24 cellular contexts compared by ENCODE assay signal in the genomic region with DNA sequence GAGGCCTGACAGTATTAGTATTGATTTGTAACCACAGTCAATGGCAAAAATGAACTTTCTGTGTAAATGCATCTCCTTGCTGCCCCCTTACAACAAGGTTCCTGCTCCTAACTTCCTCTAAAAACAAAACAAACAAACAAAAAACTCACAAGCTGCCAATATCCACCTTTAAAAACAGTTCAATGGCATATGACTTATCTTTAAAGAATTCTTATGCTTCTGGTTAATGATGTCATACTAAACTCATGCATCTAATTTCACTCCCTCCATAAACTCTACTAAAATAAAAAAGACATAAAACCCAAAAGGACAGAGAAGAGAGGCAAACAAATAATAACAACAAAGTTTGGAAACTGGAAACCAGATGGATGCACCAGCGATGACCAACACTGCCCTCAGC. TPM values are rescaled to one million over a fixed set of nuclear protein-coding genes. Genes with fewer than 3 reads are reported as not detected.
DNase-seq lines count a peak whose midpoint lies in the region; ATAC-seq, FAIRE-seq and TF ChIP-seq lines count a peak whose summit lies in the region.
"Had no signal": no experiment of that assay in that cellular context is flagged by ENCODE, and none has a peak within 500 bp of the region (broad histone marks: within the 10 kb centered on the region; RNA-seq: fewer than 3 reads in every experiment).

No MANE protein-coding gene starts in this region.

- ATAC-seq in GM12878 (no peak), HG03571 (IDR thresholded peaks at IDR 0.05; ENCODE audit: unreplicated experiment) (no peak)
- ATAC-seq: A549; CD8-positive, alpha-beta T cell; PC-3 had no signal

- POLR2A ChIA-PET in GM12878 (lab: Charles Lee), result no interaction called here

- H3K9ac ChIP-seq in GM12878 (ENCODE audit: control insufficient read depth, insufficient read depth, low read length), result no peak overlapping the region
- H3K9ac ChIP-seq: BLaER1 treated with 17β-estradiol and CSF1 and Interleukin-3, amounts not matched to agents 10 nM and 100 nM; SK-N-SH had no signal

- H3K4me2 ChIP-seq in GM12878 (ENCODE audit: control insufficient read depth, insufficient read depth), result no peak overlapping the region
- H3K4me2 ChIP-seq: A549; BLaER1 treated with 17β-estradiol and CSF1 and Interleukin-3, amounts not matched to agents 10 nM and 100 nM; SK-N-SH had no signal

- H2AFZ ChIP-seq in GM12878 (ENCODE audit: control insufficient read depth, low read depth, low read length), result no peak overlapping the region

- no peak for TF ChIP-seq RAD21 in GM12878 (IDR thresholded peaks at IDR 0.05; ENCODE audit: insufficient read depth, low read depth, low read length)

- RAD21 ChIA-PET in GM12878 (lab: Charles Lee; ENCODE audit: unreplicated experiment), result no interaction called here

- H3K36me3 ChIP-seq in GM12878 (ENCODE audit: control insufficient read depth in 2 of 2, insufficient read depth in 2 of 2, low read length in 1 of 2) (no peaks in the 10 kb centered on the region), stomach (no peaks in the 10 kb centered on the region)
- H3K36me3 ChIP-seq: BLaER1 treated with 17β-estradiol and CSF1 and Interleukin-3, amounts not matched to agents 10 nM and 100 nM; MG63 had no signal

- H3K9me3 ChIP-seq in GM12878 (replicated peaks; ENCODE audit: control insufficient read depth, insufficient read depth, low read length) (no peaks in the 10 kb centered on the region), stomach (peaks cover 0 to 14% (median 0%) of the 10 kb centered on the region in 4 donors)
- H3K9me3 ChIP-seq: A549, MG63, SK-N-SH had no signal

- 0% methylated on average over 1 of the region's 1 CpG for WGBS in GM12878 (ENCODE audit: insufficient coverage, insufficient replicate concordance, low lambda C conversion rate, missing lambda C conversion rate)
- 78 to 98% (median 96%) methylated on average over 1 of the region's 1 CpG for whole genome bisulfite sequencing in stomach, 5 donors

- TF ChIP-seq CTCF in GM12878 (IDR thresholded peaks at IDR 0.05 in 2 of 3, conservative IDR thresholded peaks at IDR 0.05 in 1 of 3; ENCODE audit: control insufficient read depth in 2 of 3, extremely low read depth in 1 of 3, insufficient read depth in 1 of 3, low read depth in 3 of 3, low read length in 3 of 3), result no peak
- no peak for TF ChIP-seq CTCF in fibroblast of villous mesenchyme (IDR thresholded peaks at IDR 0.05; ENCODE audit: insufficient read depth, low read depth, low read length)
- no peak for TF ChIP-seq CTCF in stomach (IDR thresholded peaks at IDR 0.05)

- H3K4me1 ChIP-seq in GM12878 (ENCODE audit: control insufficient read depth, insufficient read depth, low read length) (no peaks in the 10 kb centered on the region), stomach (no peaks in the 10 kb centered on the region)
- H3K4me1 ChIP-seq: BLaER1 treated with 17β-estradiol and CSF1 and Interleukin-3, amounts not matched to agents 10 nM and 100 nM had no signal

- no peaks in the 10 kb centered on the region for H3K79me2 ChIP-seq in GM12878 (ENCODE audit: control insufficient read depth, insufficient read depth, low read length)

- in situ Hi-C loops in GM12878 (cut with MboI), result no loop called here

- DNase-seq in EL (peak; percentile 7), GM12878 (ENCODE audit: low read depth, low spot score) (no peak), fibroblast of villous mesenchyme (ENCODE audit: low read depth) (peak; percentile 10), HTR-8/SVneo (ENCODE audit: insufficient read length, low spot score) (no peak), stomach (no peak)
- DNase-seq: CD8-positive, alpha-beta T cell; DMS53; IMR-90; Karpas-422; MG63; NCI-H1048; NCI-H1436; NCI-H2029; NCI-H345; NCI-H526; PC-3; RPMI8226; SHP77 treated with DMSO at 0.1 percent for 48 hours; SK-N-SH had no signal

- BruUV-seq in GM12878 (replicated peaks; lab: Mats Ljungman, UMichigan), result no TSS peak

- H3K4me3 ChIP-seq in GM12878 (no peak overlapping the region), fibroblast of villous mesenchyme (ENCODE audit: low read depth, low read length) (no peak overlapping the region), stomach (no peak overlapping the region)
- H3K4me3 ChIP-seq: A549; BLaER1 treated with 17β-estradiol and CSF1 and Interleukin-3, amounts not matched to agents 10 nM and 100 nM; MG63 had no signal

- TF ChIP-seq EP300 in GM12878 (IDR thresholded peaks at IDR 0.05; ENCODE audit: borderline replicate concordance in 1 of 2, control insufficient read depth in 1 of 2, low read depth in 2 of 2, low read length in 2 of 2) (no peak), stomach (IDR thresholded peaks at IDR 0.05) (no peak)

- FAIRE-seq in GM12878 (lab: Jason Lieb, UNC) (no peak), HTR-8/SVneo (lab: Jason Lieb, UNC) (no peak)
- FAIRE-seq: A549, H1 had no signal

- intact Hi-C loops in GM12878 (cut with micrococcal nuclease; ENCODE audit: unreplicated experiment) (no loop called here), stomach (cut with DNase I; ENCODE audit: low total_unique reads) (no loop called here)

- CTCF ChIA-PET in GM12878 (lab: Yijun Ruan, JAX), result no interaction called here

- SMC1A ChIA-PET in GM12878 (lab: Charles Lee; ENCODE audit: uncharacterized antibody, unreplicated experiment), result no interaction called here

- H4K20me1 ChIP-seq in GM12878 (ENCODE audit: control insufficient read depth, insufficient read depth), result no peaks in the 10 kb centered on the region
- H4K20me1 ChIP-seq: BLaER1 treated with 17β-estradiol and CSF1 and Interleukin-3, amounts not matched to agents 10 nM and 100 nM had no signal

- H3K27me3 ChIP-seq in GM12878 (replicated peaks in 1 of 2; ENCODE audit: control insufficient read depth in 2 of 2, insufficient read depth in 2 of 2, low read length in 1 of 2) (no peaks in the 10 kb centered on the region), stomach (no peaks in the 10 kb centered on the region)
- H3K27me3 ChIP-seq: BLaER1 treated with 17β-estradiol and CSF1 and Interleukin-3, amounts not matched to agents 10 nM and 100 nM; MG63 had no signal

- TF ChIP-seq POLR2A in GM12878 (IDR thresholded peaks at IDR 0.05; ENCODE audit: low read depth, low read length), result no peak
- no peak for TF ChIP-seq POLR2A in stomach (IDR thresholded peaks at IDR 0.05)

- H3K27ac ChIP-seq in GM12878 (ENCODE audit: control insufficient read depth, insufficient read depth) (no peak overlapping the region), stomach (no peak overlapping the region)
- H3K27ac ChIP-seq: A549; BLaER1 treated with 17β-estradiol and CSF1 and Interleukin-3, amounts not matched to agents 10 nM and 100 nM had no signal

RNA-seq across cellular contexts. Expression of a gene that starts 9.0 kb away (rescaled TPM):
- not detected in 2 replicates for total RNA-seq in GM12878 (2013; cell fraction: nucleolus; rRNA removed)
- not detected in 2 replicates for total RNA-seq in GM12878 (2014; rRNA removed)
- not detected in 2 replicates for total RNA-seq in GM12878 (2014; rRNA removed; fragmentation: Illumina TruSeq; extraction: Trizol)
- total RNA-seq in GM12878 (2021), result not detected in 2 replicates
- not detected for polyA plus RNA-seq in GM12878 (2011; ENCODE audit: low read depth)
- not detected in 2 replicates for polyA plus RNA-seq in GM12878 (2011; rRNA removed)
- polyA plus RNA-seq in GM12878 (2011; cell fraction: cytosol; rRNA removed), result not detected in 2 replicates
- not detected in 2 replicates for polyA plus RNA-seq in GM12878 (2011; cell fraction: nucleus; rRNA removed)
- polyA plus RNA-seq in GM12878 (2012), result not detected in 2 replicates
- polyA plus RNA-seq in GM12878 (2014; fragmentation: Illumina TruSeq; extraction: Trizol), result not detected in 2 replicates
- not detected for polyA plus RNA-seq in GM12878 (2014; fragmentation: Nextera tagmentation; extraction: Ambion mirVana)
- polyA plus RNA-seq in GM12878 (2014; rRNA removed), result not detected in 2 replicates
- not detected for polyA plus RNA-seq in GM12878 (2016; fragmentation: Nextera tagmentation; extraction: Ambion mirVana)
- not detected in 2 replicates for polyA minus RNA-seq in GM12878 (2011; rRNA and poly(A)+ RNA removed)
- polyA minus RNA-seq in GM12878 (2011; cell fraction: cytosol; rRNA and poly(A)+ RNA removed), result not detected in 2 replicates
- not detected in 2 replicates for polyA minus RNA-seq in GM12878 (2011; cell fraction: nucleus; rRNA and poly(A)+ RNA removed)
- total RNA-seq in fibroblast of villous mesenchyme, result not detected in 2 replicates
- total RNA-seq in stomach, result not detected
- not detected for polyA plus RNA-seq in stomach
- total RNA-seq: CD8-positive, alpha-beta T cell; H1; HT-29; IMR-90; PC-3 had no signal
- polyA plus RNA-seq: A549, H1, IMR-90, SK-N-SH had no signal

RNA-seq across cellular contexts. Expression of a gene that starts 16.8 kb away (rescaled TPM):
- total RNA-seq in GM12878 (2013; cell fraction: nucleolus; rRNA removed), result 1.4 and 2.3 TPM in 2 replicates
- total RNA-seq in GM12878 (2014; rRNA removed) (0.11 TPM in 1 of 2 replicates, not detected in the other), GM12878 (2014; rRNA removed; fragmentation: Illumina TruSeq; extraction: Trizol) (not detected in 2 replicates), GM12878 (2021) (not detected in 2 replicates), fibroblast of villous mesenchyme (not detected in 2 replicates), stomach (not detected)
- polyA plus RNA-seq in GM12878 (2011; ENCODE audit: low read depth), result not detected
- polyA plus RNA-seq in GM12878 (2011; rRNA removed) (0.08 TPM in 1 of 2 replicates, not detected in the other), GM12878 (2014; fragmentation: Illumina TruSeq; extraction: Trizol) (not detected in 2 replicates), GM12878 (2014; fragmentation: Nextera tagmentation; extraction: Ambion mirVana) (not detected), GM12878 (2014; rRNA removed) (not detected in 2 replicates), GM12878 (2016; fragmentation: Nextera tagmentation; extraction: Ambion mirVana) (not detected), stomach (not detected)
- polyA plus RNA-seq in GM12878 (2011; cell fraction: cytosol; rRNA removed), result not detected in 2 replicates
- polyA plus RNA-seq in GM12878 (2011; cell fraction: nucleus; rRNA removed), result 0.48 TPM in 1 of 2 replicates, not detected in the other
- not detected in 2 replicates for polyA plus RNA-seq in GM12878 (2012)
- polyA minus RNA-seq in GM12878 (2011; rRNA and poly(A)+ RNA removed), result 0.44 and 0.62 TPM in 2 replicates
- not detected in 2 replicates for polyA minus RNA-seq in GM12878 (2011; cell fraction: cytosol; rRNA and poly(A)+ RNA removed)
- polyA minus RNA-seq in GM12878 (2011; cell fraction: nucleus; rRNA and poly(A)+ RNA removed), result 0.85 and 1.6 TPM in 2 replicates
- total RNA-seq: CD8-positive, alpha-beta T cell; H1; HT-29; IMR-90; PC-3 had no signal
- polyA plus RNA-seq: A549, H1, IMR-90, SK-N-SH had no signal

RNA-seq across cellular contexts. Expression of a gene that starts 17.2 kb away (rescaled TPM):
- 1.0 and 1.4 TPM in 2 replicates for total RNA-seq in GM12878 (2013; cell fraction: nucleolus; rRNA removed)
- not detected in 2 replicates for total RNA-seq in GM12878 (2014; rRNA removed)
- not detected in 2 replicates for total RNA-seq in GM12878 (2014; rRNA removed; fragmentation: Illumina TruSeq; extraction: Trizol)
- not detected in 2 replicates for total RNA-seq in GM12878 (2021)
- not detected for polyA plus RNA-seq in GM12878 (2011; ENCODE audit: low read depth)
- 0.12 and 0.19 TPM in 2 replicates for polyA plus RNA-seq in GM12878 (2011; rRNA removed)
- 0.22 TPM in 1 of 2 replicates, not detected in the other for polyA plus RNA-seq in GM12878 (2011; cell fraction: cytosol; rRNA removed)
- 1.0 TPM in 1 of 2 replicates, not detected in the other for polyA plus RNA-seq in GM12878 (2011; cell fraction: nucleus; rRNA removed)
- not detected in 2 replicates for polyA plus RNA-seq in GM12878 (2012)
- not detected in 2 replicates for polyA plus RNA-seq in GM12878 (2014; fragmentation: Illumina TruSeq; extraction: Trizol)
- polyA plus RNA-seq in GM12878 (2014; fragmentation: Nextera tagmentation; extraction: Ambion mirVana), result not detected
- not detected in 2 replicates for polyA plus RNA-seq in GM12878 (2014; rRNA removed)
- not detected for polyA plus RNA-seq in GM12878 (2016; fragmentation: Nextera tagmentation; extraction: Ambion mirVana)
- 1.8 and 1.9 TPM in 2 replicates for polyA minus RNA-seq in GM12878 (2011; rRNA and poly(A)+ RNA removed)
- not detected in 2 replicates for polyA minus RNA-seq in GM12878 (2011; cell fraction: cytosol; rRNA and poly(A)+ RNA removed)
- polyA minus RNA-seq in GM12878 (2011; cell fraction: nucleus; rRNA and poly(A)+ RNA removed), result 1.4 and 1.5 TPM in 2 replicates
- not detected in 2 replicates for total RNA-seq in fibroblast of villous mesenchyme
- total RNA-seq in stomach, result 1 to 10 TPM in 1 of 5 donors, not detected in 4; 3.3 TPM
- not detected for polyA plus RNA-seq in stomach
- total RNA-seq: CD8-positive, alpha-beta T cell; H1; HT-29; IMR-90; PC-3 had no signal
- polyA plus RNA-seq: H1, IMR-90 had no signal

RNA-seq across cellular contexts. Expression of a gene that starts 25.5 kb away (rescaled TPM):
- total RNA-seq in GM12878 (2013; cell fraction: nucleolus; rRNA removed), result 1.6 and 1.8 TPM in 2 replicates
- not detected in 2 replicates for total RNA-seq in GM12878 (2014; rRNA removed)
- not detected in 2 replicates for total RNA-seq in GM12878 (2014; rRNA removed; fragmentation: Illumina TruSeq; extraction: Trizol)
- total RNA-seq in GM12878 (2021), result not detected in 2 replicates
- not detected for polyA plus RNA-seq in GM12878 (2011; ENCODE audit: low read depth)
- polyA plus RNA-seq in GM12878 (2011; rRNA removed), result 0.07 and 0.16 TPM in 2 replicates
- 0.18 TPM in 1 of 2 replicates, not detected in the other for polyA plus RNA-seq in GM12878 (2011; cell fraction: cytosol; rRNA removed)
- 0.25 and 0.30 TPM in 2 replicates for polyA plus RNA-seq in GM12878 (2011; cell fraction: nucleus; rRNA removed)
- not detected in 2 replicates for polyA plus RNA-seq in GM12878 (2012)
- polyA plus RNA-seq in GM12878 (2014; fragmentation: Illumina TruSeq; extraction: Trizol), result not detected in 2 replicates
- polyA plus RNA-seq in GM12878 (2014; fragmentation: Nextera tagmentation; extraction: Ambion mirVana), result not detected
- polyA plus RNA-seq in GM12878 (2014; rRNA removed), result not detected in 2 replicates
- not detected for polyA plus RNA-seq in GM12878 (2016; fragmentation: Nextera tagmentation; extraction: Ambion mirVana)
- 0.80 and 1.1 TPM in 2 replicates for polyA minus RNA-seq in GM12878 (2011; rRNA and poly(A)+ RNA removed)
- polyA minus RNA-seq in GM12878 (2011; cell fraction: cytosol; rRNA and poly(A)+ RNA removed), result not detected in 2 replicates
- 2.0 and 2.2 TPM in 2 replicates for polyA minus RNA-seq in GM12878 (2011; cell fraction: nucleus; rRNA and poly(A)+ RNA removed)
- 0.32 and 0.43 TPM in 2 replicates for total RNA-seq in fibroblast of villous mesenchyme
- 1 to 10 TPM in 1 of 5 donors, not detected in 4; 6.4 TPM for total RNA-seq in stomach
- not detected for polyA plus RNA-seq in stomach
- total RNA-seq: CD8-positive, alpha-beta T cell; H1; HT-29; IMR-90; PC-3 had no signal
- polyA plus RNA-seq: H1, IMR-90, SK-N-SH had no signal

RNA-seq across cellular contexts. Expression of a gene that starts 47.0 kb away (rescaled TPM):
- not detected in 2 replicates for total RNA-seq in GM12878 (2013; cell fraction: nucleolus; rRNA removed)
- total RNA-seq in GM12878 (2014; rRNA removed), result not detected in 2 replicates
- not detected in 2 replicates for total RNA-seq in GM12878 (2014; rRNA removed; fragmentation: Illumina TruSeq; extraction: Trizol)
- not detected in 2 replicates for total RNA-seq in GM12878 (2021)
- polyA plus RNA-seq in GM12878 (2011; ENCODE audit: low read depth), result not detected
- polyA plus RNA-seq in GM12878 (2011; rRNA removed), result not detected in 2 replicates
- polyA plus RNA-seq in GM12878 (2011; cell fraction: cytosol; rRNA removed), result not detected in 2 replicates
- not detected in 2 replicates for polyA plus RNA-seq in GM12878 (2011; cell fraction: nucleus; rRNA removed)
- not detected in 2 replicates for polyA plus RNA-seq in GM12878 (2012)
- polyA plus RNA-seq in GM12878 (2014; fragmentation: Illumina TruSeq; extraction: Trizol), result not detected in 2 replicates
- polyA plus RNA-seq in GM12878 (2014; fragmentation: Nextera tagmentation; extraction: Ambion mirVana), result not detected
- polyA plus RNA-seq in GM12878 (2014; rRNA removed), result not detected in 2 replicates
- polyA plus RNA-seq in GM12878 (2016; fragmentation: Nextera tagmentation; extraction: Ambion mirVana), result not detected
- not detected in 2 replicates for polyA minus RNA-seq in GM12878 (2011; rRNA and poly(A)+ RNA removed)
- polyA minus RNA-seq in GM12878 (2011; cell fraction: cytosol; rRNA and poly(A)+ RNA removed), result not detected in 2 replicates
- not detected in 2 replicates for polyA minus RNA-seq in GM12878 (2011; cell fraction: nucleus; rRNA and poly(A)+ RNA removed)
- total RNA-seq in fibroblast of villous mesenchyme, result not detected in 2 replicates
- total RNA-seq in stomach, result under 1 TPM in 1 of 5 donors, not detected in 4; 0.55 TPM
- not detected for polyA plus RNA-seq in stomach
- total RNA-seq: CD8-positive, alpha-beta T cell; H1; HT-29; IMR-90; PC-3 had no signal
- polyA plus RNA-seq: H1, IMR-90 had no signal

Comparison
In these comparisons a context has a peak if more than half of its experiments do, and no peak if none do; other contexts are left out.
1. DNase-seq: peak in EL (single experiment) and fibroblast of villous mesenchyme (single experiment); none in GM12878 (single experiment), HTR-8/SVneo (single experiment) and stomach (single experiment).